Comparison of ENCODE assay signal across 17 cellular contexts in the genomic region with DNA sequence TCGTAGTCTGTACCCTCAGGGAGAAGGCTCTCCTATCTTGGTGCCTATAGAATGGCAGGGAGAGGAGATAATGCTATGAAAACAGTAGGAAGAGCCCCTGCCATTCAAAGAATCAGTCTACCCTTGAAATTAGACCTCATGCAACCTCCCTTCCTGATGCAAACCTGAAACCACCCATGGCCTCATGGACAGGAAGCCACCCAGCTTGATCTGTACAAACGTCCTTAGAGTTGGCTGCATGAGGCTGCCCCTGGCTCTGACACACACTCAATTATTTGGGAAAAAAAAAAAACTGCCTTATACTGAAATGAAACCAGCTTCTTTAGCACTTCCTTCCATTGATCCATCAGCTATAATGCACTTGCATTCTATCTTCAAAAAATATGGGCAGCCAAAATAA.
DNase-seq lines count a peak whose midpoint lies in the region; ATAC-seq and TF ChIP-seq lines count a peak whose summit lies in the region.
"Had no signal": no experiment of that assay in that cellular context is flagged by ENCODE, and none has a peak within 500 bp of the region (broad histone marks: within the 10 kb centered on the region; RNA-seq: fewer than 3 reads in every experiment).

No MANE protein-coding gene starts in this region.

- peak overlapping the region; percentile 35 for H3K4me3 ChIP-seq in Loucy (ENCODE audit: low read length, poor library complexity, severe bottlenecking)
- H3K4me3 ChIP-seq: breast epithelium, dorsolateral prefrontal cortex, esophagus squamous epithelium, SJSA1, stomach had no signal

- H3K4me1 ChIP-seq in Loucy (ENCODE audit: insufficient read depth, low read length, poor library complexity, severe bottlenecking), result peaks cover 31% of the 10 kb centered on the region
- H3K4me1 ChIP-seq: Caco-2 had no signal

- ATAC-seq in stimulated activated naive CD8-positive, alpha-beta T cell treated with anti-CD3 and anti-CD28 coated beads, Interleukin-15, amount 100 ng/mL, for 72 hours, result no peak
- no peak for ATAC-seq in stimulated activated naive CD8-positive, alpha-beta T cell treated with anti-CD3 and anti-CD28 coated beads, Interleukin-15, Interleukin-2, amounts not matched to agents 100 U/mL and 50 U/mL, for 24 hours
- ATAC-seq in T-cell (replicated peaks in 1 of 4), result no peak
- ATAC-seq in GM21367 (IDR thresholded peaks at IDR 0.05; ENCODE audit: unreplicated experiment), result no peak
- ATAC-seq: naive thymus-derived CD8-positive, alpha-beta T cell had no signal

- CTCF ChIA-PET in T-cell (lab: Charles Lee), result no interaction called here

- H3K4me1 Mint-ChIP-seq in stimulated activated naive CD8-positive, alpha-beta T cell treated with anti-CD3 and anti-CD28 coated beads, Interleukin-15, amount 100 ng/mL, for 72 hours, result peaks cover 32% of the 10 kb centered on the region
- peaks cover 41% of the 10 kb centered on the region for H3K4me1 Mint-ChIP-seq in T-helper 2 cell treated with Interferon-gamma antibody and Interleukin-4, amounts not matched to agents 5 μg/mL and 100 μg/mL, for 36 hours (ENCODE audit: low read depth)
- peaks cover 27 to 41% (median 29%) of the 10 kb centered on the region in 3 donors for H3K4me1 Mint-ChIP-seq in T-cell

- peak overlapping the region; percentile 39 for H3K4me2 ChIP-seq in Loucy (ENCODE audit: low read depth, low read length, poor library complexity, severe bottlenecking)

- H3K9me3 Mint-ChIP-seq in stimulated activated naive CD8-positive, alpha-beta T cell treated with anti-CD3 and anti-CD28 coated beads, Interleukin-15, amount 100 ng/mL, for 72 hours, result no peaks in the 10 kb centered on the region
- H3K9me3 Mint-ChIP-seq in T-helper 2 cell treated with Interferon-gamma antibody and Interleukin-4, amounts not matched to agents 5 μg/mL and 100 μg/mL, for 36 hours, result no peaks in the 10 kb centered on the region
- H3K9me3 Mint-ChIP-seq in T-cell, result no peaks in the 10 kb centered on the region
- H3K9me3 Mint-ChIP-seq: activated naive CD4-positive, alpha-beta T cell treated with anti-CD3 and anti-CD28 coated beads, Interleukin-2, amount 50 U/mL, for 24 hours; naive thymus-derived CD8-positive, alpha-beta T cell had no signal

- peak overlapping the region; percentile 85 for H2AFZ ChIP-seq in Loucy (ENCODE audit: low read length)

- no peaks in the 10 kb centered on the region for H4K20me1 ChIP-seq in Loucy (ENCODE audit: insufficient read depth, low read length, poor library complexity, severe bottlenecking)

- H3K27me3 ChIP-seq in Loucy (ENCODE audit: insufficient read depth, low read length, poor library complexity, severe bottlenecking), result no peaks in the 10 kb centered on the region
- H3K27me3 ChIP-seq: breast epithelium, dorsolateral prefrontal cortex, esophagus squamous epithelium, SJSA1 had no signal

- H3K9ac ChIP-seq in Loucy (ENCODE audit: low read depth, low read length, poor library complexity, severe bottlenecking), result peak overlapping the region; percentile 50

- H3K36me3 ChIP-seq in Loucy (ENCODE audit: insufficient read depth, low read length), result no peaks in the 10 kb centered on the region
- H3K36me3 ChIP-seq: breast epithelium, esophagus squamous epithelium, SJSA1, stomach had no signal

- no peaks in the 10 kb centered on the region for H3K36me3 Mint-ChIP-seq in T-helper 2 cell treated with Interferon-gamma antibody and Interleukin-4, amounts not matched to agents 5 μg/mL and 100 μg/mL, for 36 hours (ENCODE audit: low read depth)
- H3K36me3 Mint-ChIP-seq in T-cell, result no peaks in the 10 kb centered on the region
- H3K36me3 Mint-ChIP-seq: activated naive CD4-positive, alpha-beta T cell treated with anti-CD3 and anti-CD28 coated beads, Interleukin-2, amount 50 U/mL, for 24 hours; naive thymus-derived CD8-positive, alpha-beta T cell had no signal

- TF ChIP-seq CTCF in Loucy (conservative IDR thresholded peaks at IDR 0.05; ENCODE audit: low read length), result no peak

- peak overlapping the region; percentile 59 to 67 for H3K27ac Mint-ChIP-seq in stimulated activated naive CD8-positive, alpha-beta T cell treated with anti-CD3 and anti-CD28 coated beads, Interleukin-15, amount 100 ng/mL, for 72 hours
- H3K27ac Mint-ChIP-seq in T-helper 2 cell treated with Interferon-gamma antibody and Interleukin-4, amounts not matched to agents 5 μg/mL and 100 μg/mL, for 36 hours, result peak overlapping the region; percentile 61
- H3K27ac Mint-ChIP-seq in T-cell, result no peak overlapping the region
- H3K27ac Mint-ChIP-seq: activated naive CD4-positive, alpha-beta T cell treated with anti-CD3 and anti-CD28 coated beads, Interleukin-2, amount 50 U/mL, for 24 hours had no signal

- peak overlapping the region; percentile 10 to 16 for H3K4me3 Mint-ChIP-seq in stimulated activated naive CD8-positive, alpha-beta T cell treated with anti-CD3 and anti-CD28 coated beads, Interleukin-15, amount 100 ng/mL, for 72 hours
- peak overlapping the region; percentile 38 for H3K4me3 Mint-ChIP-seq in T-helper 2 cell treated with Interferon-gamma antibody and Interleukin-4, amounts not matched to agents 5 μg/mL and 100 μg/mL, for 36 hours
- no peak overlapping the region for H3K4me3 Mint-ChIP-seq in T-cell
- H3K4me3 Mint-ChIP-seq: activated naive CD4-positive, alpha-beta T cell treated with anti-CD3 and anti-CD28 coated beads, Interleukin-2, amount 50 U/mL, for 24 hours; naive thymus-derived CD8-positive, alpha-beta T cell had no signal

- POLR2A ChIA-PET in T-cell (lab: Charles Lee), result interaction anchor here in 1 of 2 donors (0.6 kb wide), 2 partner anchors 90 to 1630 kb away, joined by 3 to 6 read pairs; no protein-coding TSS in a partner anchor

- H3K9me3 ChIP-seq in Loucy (ENCODE audit: insufficient read depth, low read depth, low read length), result no peaks in the 10 kb centered on the region
- H3K9me3 ChIP-seq: breast epithelium, Caco-2, esophagus squamous epithelium, SJSA1, stomach had no signal

- no peak for DNase-seq in stimulated activated naive CD8-positive, alpha-beta T cell treated with anti-CD3 and anti-CD28 coated beads, Interleukin-15, amount 100 ng/mL, for 72 hours
- DNase-seq in stimulated activated naive CD8-positive, alpha-beta T cell treated with anti-CD3 and anti-CD28 coated beads, Interleukin-15, Interleukin-2, amounts not matched to agents 100 U/mL and 50 U/mL, for 24 hours, result no peak
- DNase-seq in T-helper 2 cell treated with Interferon-gamma antibody and Interleukin-4, amounts not matched to agents 5 μg/mL and 100 μg/mL, for 36 hours (ENCODE audit: low spot score), result no peak
- no peak for DNase-seq in T-cell
- DNase-seq in T1000 (lab: John Stamatoyannopoulos, UW), result no peak
- DNase-seq in NCI-H2171 (lab: John Stamatoyannopoulos, UW), result no peak
- DNase-seq: Caco-2; dorsolateral prefrontal cortex; esophagus squamous epithelium; mammary epithelial cell; naive thymus-derived CD8-positive, alpha-beta T cell; stomach had no signal

- H3K79me2 ChIP-seq in Loucy (ENCODE audit: insufficient read depth, low read length), result no peaks in the 10 kb centered on the region

- no peaks in the 10 kb centered on the region for H3F3A ChIP-seq in Loucy (ENCODE audit: low read depth)

- H3K9me2 ChIP-seq in Loucy (replicated peaks; ENCODE audit: low read depth, low read length), result no peaks in the 10 kb centered on the region

- peaks cover 41% of the 10 kb centered on the region for H3K27me3 Mint-ChIP-seq in stimulated activated naive CD8-positive, alpha-beta T cell treated with anti-CD3 and anti-CD28 coated beads, Interleukin-15, amount 100 ng/mL, for 72 hours
- peaks cover 26% of the 10 kb centered on the region for H3K27me3 Mint-ChIP-seq in T-helper 2 cell treated with Interferon-gamma antibody and Interleukin-4, amounts not matched to agents 5 μg/mL and 100 μg/mL, for 36 hours (ENCODE audit: low read depth)
- no peaks in the 10 kb centered on the region for H3K27me3 Mint-ChIP-seq in T-cell
- H3K27me3 Mint-ChIP-seq: activated naive CD4-positive, alpha-beta T cell treated with anti-CD3 and anti-CD28 coated beads, Interleukin-2, amount 50 U/mL, for 24 hours had no signal

Comparison
In these comparisons a context has a peak if more than half of its experiments do, and no peak if none do; other contexts are left out.
1. H3K27ac Mint-ChIP-seq: peak in stimulated activated naive CD8-positive, alpha-beta T cell treated with anti-CD3 and anti-CD28 coated beads, Interleukin-15, amount 100 ng/mL, for 72 hours (2 of 2) and T-helper 2 cell treated with Interferon-gamma antibody and Interleukin-4, amounts not matched to agents 5 μg/mL and 100 μg/mL, for 36 hours (single experiment); none in T-cell (0 of 2).
2. H3K4me3 Mint-ChIP-seq: peak in stimulated activated naive CD8-positive, alpha-beta T cell treated with anti-CD3 and anti-CD28 coated beads, Interleukin-15, amount 100 ng/mL, for 72 hours (2 of 2) and T-helper 2 cell treated with Interferon-gamma antibody and Interleukin-4, amounts not matched to agents 5 μg/mL and 100 μg/mL, for 36 hours (single experiment); none in T-cell (0 of 3).